ENCODE assay signal across 8 cellular contexts in genomic region chr4:105145059-105145912, GRCh38. TPM values are rescaled to one million over a fixed set of nuclear protein-coding genes. Genes with fewer than 3 reads are reported as not detected.
DNase-seq lines count a peak whose midpoint lies in the region; ATAC-seq and TF ChIP-seq lines count a peak whose summit lies in the region.

No MANE protein-coding gene starts in this region.

- H3K27me3 ChIP-seq in iPS-18a (ENCODE audit: control insufficient read depth, insufficient read depth, low read length) = peaks cover 93% of the 10 kb centered on the region

- no peaks in the 10 kb centered on the region for H3K9me3 Mint-ChIP-seq in activated CD4-positive, alpha-beta memory T cell treated with anti-CD3 and anti-CD28 coated beads, Interleukin-2, amount 10 ng/mL, durations not matched to agents 7 days and 5 days
- H3K9me3 Mint-ChIP-seq in stimulated activated memory B cell treated with anti-CD40 and anti-IgM and Interleukin-4, amounts not matched to agents 10 μg/mL and 1 μg/mL and 100 μg/mL, for 72 hours = no peaks in the 10 kb centered on the region

- no peaks in the 10 kb centered on the region for H3K36me3 ChIP-seq in iPS-18a (ENCODE audit: control insufficient read depth, low read depth, low read length)

- H3K4me3 Mint-ChIP-seq in activated CD4-positive, alpha-beta memory T cell treated with anti-CD3 and anti-CD28 coated beads, Interleukin-2, amount 10 ng/mL, durations not matched to agents 7 days and 5 days = peak overlapping the region; percentile 99
- peak overlapping the region; percentile 89 for H3K4me3 Mint-ChIP-seq in stimulated activated memory B cell treated with anti-CD40 and anti-IgM and Interleukin-4, amounts not matched to agents 10 μg/mL and 1 μg/mL and 100 μg/mL, for 72 hours

- DNase-seq in GM13976 (ENCODE audit: low spot score) (peak; percentile 52), T1000 (lab: John Stamatoyannopoulos, UW) (no peak), DMS79 (lab: John Stamatoyannopoulos, UW) (no peak)
- DNase-seq in activated CD4-positive, alpha-beta memory T cell treated with anti-CD3 and anti-CD28 coated beads, Interleukin-2, amount 10 ng/mL, durations not matched to agents 7 days and 5 days = no peak

- peak overlapping the region; percentile 91 for H3K4me3 ChIP-seq in iPS-18a (ENCODE audit: low read length)

- no peak for TF ChIP-seq CTCF in GM13976 (IDR thresholded peaks at IDR 0.05; ENCODE audit: borderline replicate concordance, control extremely low read depth, extremely low read depth, insufficient read depth, missing control alignments)

- peaks cover 4% of the 10 kb centered on the region for H3K4me1 ChIP-seq in iPS-18a (ENCODE audit: control insufficient read depth, low read depth, low read length)

- H3K27me3 Mint-ChIP-seq in activated CD4-positive, alpha-beta memory T cell treated with anti-CD3 and anti-CD28 coated beads, Interleukin-2, amount 10 ng/mL, durations not matched to agents 7 days and 5 days = no peaks in the 10 kb centered on the region
- H3K27me3 Mint-ChIP-seq in stimulated activated memory B cell treated with anti-CD40 and anti-IgM and Interleukin-4, amounts not matched to agents 10 μg/mL and 1 μg/mL and 100 μg/mL, for 72 hours = no peaks in the 10 kb centered on the region

- H3K4me1 Mint-ChIP-seq in activated CD4-positive, alpha-beta memory T cell treated with anti-CD3 and anti-CD28 coated beads, Interleukin-2, amount 10 ng/mL, durations not matched to agents 7 days and 5 days = peaks cover 30% of the 10 kb centered on the region
- peaks cover 51% of the 10 kb centered on the region for H3K4me1 Mint-ChIP-seq in stimulated activated memory B cell treated with anti-CD40 and anti-IgM and Interleukin-4, amounts not matched to agents 10 μg/mL and 1 μg/mL and 100 μg/mL, for 72 hours

- POLR2A ChIA-PET in activated CD4-positive, alpha-beta memory T cell treated with anti-CD3 and anti-CD28 coated beads, Interleukin-2, amount 10 ng/mL, durations not matched to agents 7 days and 5 days (lab: Charles Lee) = interaction anchor here (1.9 kb wide), 1 partner anchor 328 kb away, joined by 11 read pairs; the partner anchor contains the start of gene PPA2

- H3K9ac ChIP-seq in iPS-18a (ENCODE audit: low read length) = no peak overlapping the region

- CTCF ChIA-PET in activated CD4-positive, alpha-beta memory T cell treated with anti-CD3 and anti-CD28 coated beads, Interleukin-2, amount 10 ng/mL, durations not matched to agents 7 days and 5 days (lab: Charles Lee) = interaction anchor here (1.0 kb wide), 1 partner anchor 328 kb away, joined by 6 read pairs; the partner anchor contains the start of gene PPA2

- in situ Hi-C loops in GM13976 (cut with MboI; ENCODE audit: low sequenced_read_pairs, unreplicated experiment) = loop anchor here (25.0 kb wide), 1 partner anchor 317 kb away; the partner anchor contains the start of gene PPA2

- no peak overlapping the region for H3K27ac ChIP-seq in iPS-18a (ENCODE audit: low read length)

- ATAC-seq in HG03342 (IDR thresholded peaks at IDR 0.05; ENCODE audit: unreplicated experiment) (peak; percentile 1), esophagus mucosa (no peak)
- ATAC-seq in stimulated activated memory B cell treated with anti-CD40 and anti-IgM and Interleukin-4, amounts not matched to agents 10 μg/mL and 1 μg/mL and 100 μg/mL, for 72 hours = peak; percentile 1

- H3K36me3 Mint-ChIP-seq in activated CD4-positive, alpha-beta memory T cell treated with anti-CD3 and anti-CD28 coated beads, Interleukin-2, amount 10 ng/mL, durations not matched to agents 7 days and 5 days (ENCODE audit: low read depth) = peaks cover 13% of the 10 kb centered on the region
- H3K36me3 Mint-ChIP-seq in stimulated activated memory B cell treated with anti-CD40 and anti-IgM and Interleukin-4, amounts not matched to agents 10 μg/mL and 1 μg/mL and 100 μg/mL, for 72 hours = no peaks in the 10 kb centered on the region

- peak overlapping the region; percentile 58 for H3K27ac Mint-ChIP-seq in activated CD4-positive, alpha-beta memory T cell treated with anti-CD3 and anti-CD28 coated beads, Interleukin-2, amount 10 ng/mL, durations not matched to agents 7 days and 5 days
- peak overlapping the region; percentile 99 for H3K27ac Mint-ChIP-seq in stimulated activated memory B cell treated with anti-CD40 and anti-IgM and Interleukin-4, amounts not matched to agents 10 μg/mL and 1 μg/mL and 100 μg/mL, for 72 hours

- no peaks in the 10 kb centered on the region for H3K9me3 ChIP-seq in iPS-18a (ENCODE audit: control insufficient read depth, low read depth, low read length)

RNA-seq across cellular contexts. Expression of gene TET2, which starts 1.4 kb away (rescaled TPM):
- 10 to 100 TPM; 25.0 to 25.9 TPM for total RNA-seq in activated CD4-positive, alpha-beta memory T cell treated with anti-CD3 and anti-CD28 coated beads, Interleukin-2, amount 10 ng/mL, durations not matched to agents 7 days and 5 days
- total RNA-seq in esophagus mucosa = 28.2 TPM
